ENCODE assay signal across 16 cellular contexts in genomic region chr11:87284306-87284705, GRCh38.
DNase-seq lines count a peak whose midpoint lies in the region; ATAC-seq, FAIRE-seq and TF ChIP-seq lines count a peak whose summit lies in the region.
"Had no signal": no experiment of that assay in that cellular context is flagged by ENCODE, and none has a peak within 500 bp of the region (broad histone marks: within the 10 kb centered on the region; RNA-seq: fewer than 3 reads in every experiment).

No MANE protein-coding gene starts in this region.

- H3K27ac Mint-ChIP-seq in natural killer cell treated with Interleukin-12 subunit alpha and Interleukin-12 subunit beta and Interleukin-15 and Interleukin-18, amount 100 ng/mL, for 72 hours = no peak overlapping the region
- H3K27ac Mint-ChIP-seq in CD14-positive monocyte = no peak overlapping the region
- H3K27ac Mint-ChIP-seq: CD4-positive, CD25-positive, alpha-beta regulatory T cell; GM23338; H9 had no signal

- no peaks in the 10 kb centered on the region for H3K36me3 Mint-ChIP-seq in natural killer cell treated with Interleukin-12 subunit alpha and Interleukin-12 subunit beta and Interleukin-15 and Interleukin-18, amount 100 ng/mL, for 72 hours
- peaks cover 1 to 8% of the 10 kb centered on the region in 2 donors for H3K36me3 Mint-ChIP-seq in CD14-positive monocyte
- H3K36me3 Mint-ChIP-seq: CD4-positive, CD25-positive, alpha-beta regulatory T cell had no signal

- no peaks in the 10 kb centered on the region for H3K9me3 ChIP-seq in SK-N-MC (ENCODE audit: low read depth, low read length)
- H3K9me3 ChIP-seq: A549 had no signal

- no peaks in the 10 kb centered on the region for H3K4me1 Mint-ChIP-seq in natural killer cell treated with Interleukin-12 subunit alpha and Interleukin-12 subunit beta and Interleukin-15 and Interleukin-18, amount 100 ng/mL, for 72 hours (ENCODE audit: low read depth in 2 of 2)
- peaks cover 4% of the 10 kb centered on the region for H3K4me1 Mint-ChIP-seq in CD14-positive monocyte
- H3K4me1 Mint-ChIP-seq: CD4-positive, CD25-positive, alpha-beta regulatory T cell; H9 had no signal

- TF ChIP-seq CTCF in CD14-positive monocyte (IDR thresholded peaks at IDR 0.05) = no peak

- peak; percentile 59 for ATAC-seq in sciatic nerve
- ATAC-seq in natural killer cell treated with Interleukin-12 subunit alpha and Interleukin-12 subunit beta and Interleukin-15 and Interleukin-18, amount 100 ng/mL, for 72 hours = no peak
- ATAC-seq in HG03354 (IDR thresholded peaks at IDR 0.05; ENCODE audit: poor library complexity, severe bottlenecking, unreplicated experiment) = no peak
- ATAC-seq: A549, GM23338 had no signal

- peak; percentile 11 for FAIRE-seq in GM19239 (lab: Jason Lieb, UNC)
- FAIRE-seq: A549, HTR-8/SVneo had no signal

- H3K4me3 Mint-ChIP-seq in natural killer cell treated with Interleukin-12 subunit alpha and Interleukin-12 subunit beta and Interleukin-15 and Interleukin-18, amount 100 ng/mL, for 72 hours = no peak overlapping the region
- H3K4me3 Mint-ChIP-seq in CD14-positive monocyte = no peak overlapping the region
- H3K4me3 Mint-ChIP-seq: CD4-positive, CD25-positive, alpha-beta regulatory T cell; GM23338; H9 had no signal

- H3K27ac ChIP-seq in SK-N-MC = peak overlapping the region; percentile 80
- H3K27ac ChIP-seq: A549, BLaER1 had no signal

- H3K4me3 ChIP-seq in SK-N-MC = no peak overlapping the region
- H3K4me3 ChIP-seq: A549, BLaER1, GM23338 had no signal

- no peaks in the 10 kb centered on the region for H3K27me3 Mint-ChIP-seq in natural killer cell treated with Interleukin-12 subunit alpha and Interleukin-12 subunit beta and Interleukin-15 and Interleukin-18, amount 100 ng/mL, for 72 hours
- peaks cover 0 to 1% (median 0%) of the 10 kb centered on the region in 3 donors for H3K27me3 Mint-ChIP-seq in CD14-positive monocyte (ENCODE audit: low read depth in 3 of 3)
- H3K27me3 Mint-ChIP-seq: CD4-positive, CD25-positive, alpha-beta regulatory T cell had no signal

- no peak overlapping the region for H3K9ac ChIP-seq in SK-N-MC (ENCODE audit: insufficient read length)
- H3K9ac ChIP-seq: BLaER1 had no signal

- no peaks in the 10 kb centered on the region; the same call in 1 of the 2 replicates for H3K36me3 ChIP-seq in SK-N-MC (ENCODE audit: insufficient read depth, low read length)

- intact Hi-C loops in sciatic nerve (cut with DNase I) = loop anchor here (10.0 kb wide), 1 partner anchor 340 kb away; no protein-coding TSS in a partner anchor
- intact Hi-C loops in CD14-positive monocyte (cut with micrococcal nuclease) = no loop called here

- H3K9me3 Mint-ChIP-seq in natural killer cell treated with Interleukin-12 subunit alpha and Interleukin-12 subunit beta and Interleukin-15 and Interleukin-18, amount 100 ng/mL, for 72 hours = no peaks in the 10 kb centered on the region
- peaks cover 2 to 9% (median 6%) of the 10 kb centered on the region in 7 donors for H3K9me3 Mint-ChIP-seq in CD14-positive monocyte
- H3K9me3 Mint-ChIP-seq: CD4-positive, CD25-positive, alpha-beta regulatory T cell had no signal

- DNase-seq in GM19239 (ENCODE audit: insufficient read length, low spot score) (no peak), SK-N-MC (ENCODE audit: low read depth, low spot score) (no peak), fibroblast of peridontal ligament (ENCODE audit: extremely low read depth) (peak; percentile 87), sciatic nerve (ENCODE audit: low spot score) (no peak), HUDEP-2 (lab: John Stamatoyannopoulos, UW; ENCODE audit: unreplicated experiment in 76 of 76) (no peak), CD14-positive monocyte (ENCODE audit: low spot score) (no peak)
- DNase-seq in natural killer cell treated with Interleukin-12 subunit alpha and Interleukin-12 subunit beta and Interleukin-15 and Interleukin-18, amount 100 ng/mL, for 72 hours (ENCODE audit: low spot score) = no peak
- DNase-seq: AML-193; CD4-positive, CD25-positive, alpha-beta regulatory T cell; DMS 273 treated with DMSO at 0.1 percent for 48 hours; H9 had no signal
